14 cellular contexts compared by ENCODE assay signal in the genomic region with DNA sequence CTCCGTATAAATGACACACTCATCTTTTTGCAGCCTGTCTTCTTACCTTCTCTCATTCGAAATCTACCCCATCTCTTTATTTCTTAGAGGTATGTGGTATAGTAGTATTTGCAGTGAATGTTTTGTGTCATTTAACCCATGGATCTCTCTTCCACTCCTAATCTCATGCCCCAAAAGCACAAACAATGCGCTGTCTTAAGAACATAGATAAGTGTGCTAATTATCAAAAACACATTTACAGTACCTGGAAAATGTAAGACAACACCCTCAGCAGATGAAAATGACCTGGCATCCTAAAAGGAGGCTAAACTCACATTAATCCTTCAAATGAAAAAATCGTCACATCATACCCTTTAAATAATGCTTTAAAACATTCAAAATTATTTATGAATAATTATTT.
"Had no signal": no experiment of that assay in that cellular context is flagged by ENCODE, and none has a peak within 500 bp of the region (broad histone marks: within the 10 kb centered on the region; RNA-seq: fewer than 3 reads in every experiment).

No MANE protein-coding gene starts in this region.

- ATAC-seq: gastrocnemius medialis had no signal

- H3K9me3 Mint-ChIP-seq: activated CD4-positive, alpha-beta T cell treated with anti-CD3 and anti-CD28 coated beads, Interleukin-2, amount 10 ng/mL, durations not matched to agents 7 days and 5 days; neural crest cell had no signal

- H3K27me3 Mint-ChIP-seq: activated CD4-positive, alpha-beta T cell treated with anti-CD3 and anti-CD28 coated beads, Interleukin-2, amount 10 ng/mL, durations not matched to agents 7 days and 5 days had no signal

- H3K4me3 Mint-ChIP-seq: activated CD4-positive, alpha-beta T cell treated with anti-CD3 and anti-CD28 coated beads, Interleukin-2, amount 10 ng/mL, durations not matched to agents 7 days and 5 days; neural crest cell had no signal

- DNase-seq: activated CD4-positive, alpha-beta T cell treated with anti-CD3 and anti-CD28 coated beads, Interleukin-2, amount 10 ng/mL, durations not matched to agents 7 days and 5 days; activated naive CD4-positive, alpha-beta T cell treated with anti-CD3 and anti-CD28 coated beads, Interleukin-2, amount 50 U/mL, for 16 hours; effector CD4-positive, alpha-beta T cell; gastrocnemius medialis; kidney; left ventricle myocardium inferior; mesenchymal stem cell; ovary; sigmoid colon; stimulated activated CD8-positive, alpha-beta memory T cell treated with anti-CD3 and anti-CD28 coated beads, Interleukin-4, amount 100 ng/mL, for 48 hours; thyroid gland; WERI-Rb-1 had no signal

- H3K27ac ChIP-seq: ascending aorta, gastrocnemius medialis, left ventricle myocardium inferior, ovary, sigmoid colon, thyroid gland, WERI-Rb-1 had no signal

- H3K36me3 ChIP-seq: ascending aorta, gastrocnemius medialis, left ventricle myocardium inferior, ovary, sigmoid colon, thyroid gland, WERI-Rb-1 had no signal

- H3K4me3 ChIP-seq: ascending aorta, gastrocnemius medialis, left ventricle myocardium inferior, ovary, sigmoid colon, thyroid gland had no signal

- H3K27me3 ChIP-seq: ascending aorta, gastrocnemius medialis, ovary, sigmoid colon, thyroid gland had no signal

- H3K9me3 ChIP-seq: ascending aorta, gastrocnemius medialis, left ventricle myocardium inferior, ovary, sigmoid colon, thyroid gland had no signal

- H3K27ac Mint-ChIP-seq: activated CD4-positive, alpha-beta T cell treated with anti-CD3 and anti-CD28 coated beads, Interleukin-2, amount 10 ng/mL, durations not matched to agents 7 days and 5 days had no signal
